ENCODE assay signal across 1 cellular context in genomic region chr15:25088261-25088790, GRCh38.
TF ChIP-seq lines count a peak whose summit lies in the region.

No MANE protein-coding gene starts in this region.

TF ChIP-seq in liver, 16 proteins besides CTCF, POLR2A, EP300 and RAD21 (continued from another document):
- TF ChIP-seq REST (IDR thresholded peaks at IDR 0.05) (no peak), YY1 (IDR thresholded peaks at IDR 0.05) (no peak)
